Comparison of ENCODE assay signal across 16 cellular contexts in genomic region chr18:6294119-6294784, GRCh38.
DNase-seq lines count a peak whose midpoint lies in the region; ATAC-seq and TF ChIP-seq lines count a peak whose summit lies in the region.
"Had no signal": no experiment of that assay in that cellular context is flagged by ENCODE, and none has a peak within 500 bp of the region (broad histone marks: within the 10 kb centered on the region; RNA-seq: fewer than 3 reads in every experiment).

No MANE protein-coding gene starts in this region.

- no peak for ATAC-seq in HG03571 (IDR thresholded peaks at IDR 0.05; ENCODE audit: unreplicated experiment)

- DNase-seq in NCI-H510A treated with DMSO at 0.1 percent for 48 hours (lab: John Stamatoyannopoulos, UW) (peak; percentile 34), NCI-H510A (lab: John Stamatoyannopoulos, UW) (no peak), NCI-H69 (lab: John Stamatoyannopoulos, UW) (peak; percentile 52), fibroblast of mammary gland (ENCODE audit: low read depth) (peak; percentile 2), putamen (ENCODE audit: low spot score) (peak; percentile 15), DMS 273 (lab: John Stamatoyannopoulos, UW; ENCODE audit: unreplicated experiment) (no peak), D341Med (ENCODE audit: low spot score) (no peak)
- DNase-seq: activated T-cell treated with anti-CD3 and anti-CD28 coated beads, Interleukin-2, amount 50 U/mL, for 24 hours; amniotic stem cell; dermis blood vessel endothelial cell; DMS 273 treated with DMSO at 0.1 percent for 48 hours; H7; kidney; NCI-H1436 treated with DMSO at 0.1 percent for 48 hours had no signal

- no peak for TF ChIP-seq CTCF in fibroblast of mammary gland (conservative IDR thresholded peaks at IDR 0.05; ENCODE audit: control insufficient read depth, insufficient read depth, low read depth, low read length)

- H3K4me3 ChIP-seq in fibroblast of mammary gland (ENCODE audit: control insufficient read depth, low read depth, low read length), result no peak overlapping the region
- H3K4me3 ChIP-seq: SJSA1 had no signal

Comparison
In these comparisons a context has a peak if more than half of its experiments do, and no peak if none do; other contexts are left out.
1. DNase-seq: peak in NCI-H510A treated with DMSO at 0.1 percent for 48 hours (single experiment), NCI-H69 (single experiment), fibroblast of mammary gland (single experiment) and putamen (single experiment); none in NCI-H510A (single experiment), DMS 273 (single experiment) and D341Med (single experiment).